In genomic region chr17:64507418-64507766, GRCh38 we compare ENCODE assay signal across 8 cellular contexts. TPM values are rescaled to one million over a fixed set of nuclear protein-coding genes. Genes with fewer than 3 reads are reported as not detected.
A peak's percentile ranks its signal among the peaks of the same experiment; 100 is the strongest.
DNase-seq lines count a peak whose midpoint lies in the region; ATAC-seq and TF ChIP-seq lines count a peak whose summit lies in the region.

No MANE protein-coding gene starts in this region.

- H3K9me3 ChIP-seq in SU-DHL-6 (ENCODE audit: insufficient read depth, low read length) = no peaks in the 10 kb centered on the region

- H3K4me3 ChIP-seq in SU-DHL-6 (ENCODE audit: insufficient read depth, low read length, poor library complexity, severe bottlenecking) = peak overlapping the region; percentile 100

- H3K4me1 Mint-ChIP-seq in stimulated activated effector memory CD8-positive, alpha-beta T cell treated with anti-CD3 and anti-CD28 coated beads, Interleukin-12 subunit alpha, Interleukin-12 subunit beta, amount 100 ng/mL, for 72 hours = peaks cover 54% of the 10 kb centered on the region

- no peaks in the 10 kb centered on the region for H3K27me3 ChIP-seq in SU-DHL-6 (ENCODE audit: low read length)

- H3K9me2 ChIP-seq in SU-DHL-6 (replicated peaks; ENCODE audit: insufficient read depth, low read length) = no peaks in the 10 kb centered on the region

- peaks cover 37% of the 10 kb centered on the region for H4K20me1 ChIP-seq in SU-DHL-6 (ENCODE audit: low read depth, low read length)

- peak overlapping the region; percentile 92 for H3K4me2 ChIP-seq in SU-DHL-6 (ENCODE audit: low read depth, low read length, poor library complexity, severe bottlenecking)

- peak overlapping the region; percentile 100 for H3K27ac Mint-ChIP-seq in stimulated activated effector memory CD8-positive, alpha-beta T cell treated with anti-CD3 and anti-CD28 coated beads, Interleukin-12 subunit alpha, Interleukin-12 subunit beta, amount 100 ng/mL, for 72 hours

- peak overlapping the region; percentile 100 for H3K9ac ChIP-seq in SU-DHL-6 (ENCODE audit: low read length)

- peaks cover 97% of the 10 kb centered on the region for H3K36me3 Mint-ChIP-seq in stimulated activated effector memory CD8-positive, alpha-beta T cell treated with anti-CD3 and anti-CD28 coated beads, Interleukin-12 subunit alpha, Interleukin-12 subunit beta, amount 100 ng/mL, for 72 hours

- H3K9me3 Mint-ChIP-seq in stimulated activated effector memory CD8-positive, alpha-beta T cell treated with anti-CD3 and anti-CD28 coated beads, Interleukin-12 subunit alpha, Interleukin-12 subunit beta, amount 100 ng/mL, for 72 hours = no peaks in the 10 kb centered on the region

- peak; percentile 20 for DNase-seq in activated CD4-positive, CD25-positive, alpha-beta regulatory T cell treated with anti-CD3 and anti-CD28 coated beads, Interleukin-2, amount 50 U/mL, for 16 hours (ENCODE audit: low read depth, low spot score)
- DNase-seq in activated CD4-positive, CD25-positive, alpha-beta regulatory T cell (lab: John Stamatoyannopoulos, UW) = no peak
- DNase-seq in NCI-H1436 treated with DMSO at 0.1 percent for 48 hours (lab: John Stamatoyannopoulos, UW) = peak; percentile 71
- peak; percentile 57 for DNase-seq in cerebellum (ENCODE audit: low spot score)
- peak; percentile 63 for DNase-seq in kidney glomerular epithelial cell (lab: John Stamatoyannopoulos, UW)
- DNase-seq in stimulated activated effector memory CD8-positive, alpha-beta T cell treated with anti-CD3 and anti-CD28 coated beads, Interleukin-12 subunit alpha, Interleukin-12 subunit beta, amount 100 ng/mL, for 72 hours (ENCODE audit: low spot score in 2 of 2) = no peak

- peaks cover 33% of the 10 kb centered on the region for H3F3A ChIP-seq in SU-DHL-6 (ENCODE audit: insufficient read depth)

- TF ChIP-seq CTCF in SU-DHL-6 (IDR thresholded peaks at IDR 0.05; ENCODE audit: insufficient read depth, low read length, poor library complexity, severe bottlenecking) = peak; percentile 71

- H3K36me3 ChIP-seq in SU-DHL-6 (ENCODE audit: low read length) = peaks cover 40% of the 10 kb centered on the region

- peak; percentile 18 for ATAC-seq in HG02763 (IDR thresholded peaks at IDR 0.05; ENCODE audit: unreplicated experiment)
- peak; percentile 38 for ATAC-seq in stimulated activated effector memory CD8-positive, alpha-beta T cell treated with anti-CD3 and anti-CD28 coated beads, Interleukin-12 subunit alpha, Interleukin-12 subunit beta, amount 100 ng/mL, for 72 hours

- peak overlapping the region; percentile 97 for H3K4me3 Mint-ChIP-seq in stimulated activated effector memory CD8-positive, alpha-beta T cell treated with anti-CD3 and anti-CD28 coated beads, Interleukin-12 subunit alpha, Interleukin-12 subunit beta, amount 100 ng/mL, for 72 hours

- peaks cover 71% of the 10 kb centered on the region for H3K79me2 ChIP-seq in SU-DHL-6 (ENCODE audit: insufficient read depth, low read length)

- H3K27ac ChIP-seq in SU-DHL-6 (ENCODE audit: low read depth, low read length) = peak overlapping the region; percentile 95

- H2AFZ ChIP-seq in SU-DHL-6 (ENCODE audit: low read depth, low read length, severe bottlenecking) = peak overlapping the region; percentile 76

RNA-seq across cellular contexts. Expression of gene CEP95, which starts 0.6 kb away (rescaled TPM):
- 107 TPM for total RNA-seq in cerebellum

RNA-seq across cellular contexts. Expression of gene DDX5, which starts 1.3 kb away (rescaled TPM):
- 380 TPM for total RNA-seq in cerebellum

RNA-seq across cellular contexts. Expression of gene POLG2, which starts 10.5 kb away (rescaled TPM):
- total RNA-seq in cerebellum = 12.9 TPM

RNA-seq across cellular contexts. Expression of gene MILR1, which starts 58.5 kb away (rescaled TPM):
- 3.0 TPM for total RNA-seq in cerebellum

Comparison
In these comparisons a context has a peak if more than half of its experiments do, and no peak if none do; other contexts are left out.
1. DNase-seq: peak in activated CD4-positive, CD25-positive, alpha-beta regulatory T cell treated with anti-CD3 and anti-CD28 coated beads, Interleukin-2, amount 50 U/mL, for 16 hours (single experiment), NCI-H1436 treated with DMSO at 0.1 percent for 48 hours (single experiment), cerebellum (single experiment) and kidney glomerular epithelial cell (single experiment); none in activated CD4-positive, CD25-positive, alpha-beta regulatory T cell (0 of 4) and stimulated activated effector memory CD8-positive, alpha-beta T cell treated with anti-CD3 and anti-CD28 coated beads, Interleukin-12 subunit alpha, Interleukin-12 subunit beta, amount 100 ng/mL, for 72 hours (0 of 2).